In genomic region chr10:119267384-119267783, GRCh38 we compare ENCODE assay signal across 1 cellular context.
TF ChIP-seq lines count a peak whose summit lies in the region.

No MANE protein-coding gene starts in this region.

TF ChIP-seq in HCT116, 20 proteins besides CTCF, POLR2A, EP300 and RAD21 (continued from another document):
- TF ChIP-seq SIN3A (IDR thresholded peaks at IDR 0.05; ENCODE audit: low read depth) = no peak
- TF ChIP-seq EZH2 (IDR thresholded peaks at IDR 0.05) = no peak
- TF ChIP-seq POLR2AphosphoS5 (IDR thresholded peaks at IDR 0.05; ENCODE audit: low read depth, low read length) = no peak
- TF ChIP-seq EZH2phosphoT487 (IDR thresholded peaks at IDR 0.05; ENCODE audit: borderline replicate concordance) = no peak
- no peak for TF ChIP-seq REST (IDR thresholded peaks at IDR 0.05; ENCODE audit: low read depth)
- no peak for TF ChIP-seq CBX3 (IDR thresholded peaks at IDR 0.05; ENCODE audit: low read depth)
- no peak for TF ChIP-seq ZFX (IDR thresholded peaks at IDR 0.05)
- TF ChIP-seq FOSL1 (IDR thresholded peaks at IDR 0.05; ENCODE audit: low read depth) = no peak
- TF ChIP-seq ZNF274 (IDR thresholded peaks at IDR 0.05; ENCODE audit: low read depth, low read length) = no peak
- TF ChIP-seq YY1 (IDR thresholded peaks at IDR 0.05; ENCODE audit: extremely low read depth, insufficient replicate concordance, low read depth, low read length) = no peak
